Comparison of ENCODE assay signal across 20 cellular contexts in genomic region chr17:63706346-63707102, GRCh38. TPM values are rescaled to one million over a fixed set of nuclear protein-coding genes. Genes with fewer than 3 reads are reported as not detected.
DNase-seq lines count a peak whose midpoint lies in the region; ATAC-seq and TF ChIP-seq lines count a peak whose summit lies in the region.
"Had no signal": no experiment of that assay in that cellular context is flagged by ENCODE, and none has a peak within 500 bp of the region (broad histone marks: within the 10 kb centered on the region; RNA-seq: fewer than 3 reads in every experiment).

No MANE protein-coding gene starts in this region.

- H3K4me1 Mint-ChIP-seq in CD14-positive monocyte: peaks cover 39% of the 10 kb centered on the region
- H3K4me1 Mint-ChIP-seq in CD8-positive, alpha-beta memory T cell: peaks cover 74 to 91% (median 80%) of the 10 kb centered on the region in 3 donors
- peaks cover 69% of the 10 kb centered on the region for H3K4me1 Mint-ChIP-seq in activated T-helper 1 cell treated with anti-CD3 and anti-CD28 coated beads, Interleukin-12 subunit alpha, Interleukin-12 subunit beta, Interleukin-2, Interleukin-4 antibody, amounts not matched to agents 30 ng/mL and 10 ng/mL and 1 ng/mL, durations not matched to agents 14 hours and 24 hours and 36 hours (ENCODE audit: low read depth)
- peaks cover 58 to 86% (median 81%) of the 10 kb centered on the region in 7 donors for H3K4me1 Mint-ChIP-seq in naive thymus-derived CD4-positive, alpha-beta T cell

- ATAC-seq in naive thymus-derived CD4-positive, alpha-beta T cell: no peak
- ATAC-seq: psoas muscle had no signal

- H3K4me1 ChIP-seq in CD8-positive, alpha-beta memory T cell (ENCODE audit: insufficient read depth, low read length): peaks cover 88% of the 10 kb centered on the region
- peaks cover 62 to 72% of the 10 kb centered on the region in 2 donors for H3K4me1 ChIP-seq in naive thymus-derived CD4-positive, alpha-beta T cell (ENCODE audit: control insufficient read depth in 2 of 2, insufficient read depth in 2 of 2, low read length in 2 of 2)
- no peaks in the 10 kb centered on the region for H3K4me1 ChIP-seq in colonic mucosa
- H3K4me1 ChIP-seq: psoas muscle had no signal

- H3K9me3 ChIP-seq in CD8-positive, alpha-beta memory T cell (ENCODE audit: low read length): no peaks in the 10 kb centered on the region
- H3K9me3 ChIP-seq in naive thymus-derived CD4-positive, alpha-beta T cell (ENCODE audit: control insufficient read depth in 2 of 3, low read length in 3 of 3): no peaks in the 10 kb centered on the region
- no peaks in the 10 kb centered on the region for H3K9me3 ChIP-seq in colonic mucosa
- H3K9me3 ChIP-seq: psoas muscle had no signal

- peaks cover 53 to 67% of the 10 kb centered on the region in 2 donors for H3K36me3 Mint-ChIP-seq in CD14-positive monocyte
- H3K36me3 Mint-ChIP-seq in CD8-positive, alpha-beta memory T cell: peaks cover 4 to 47% (median 13%) of the 10 kb centered on the region in 3 donors
- H3K36me3 Mint-ChIP-seq in activated T-helper 1 cell treated with anti-CD3 and anti-CD28 coated beads, Interleukin-12 subunit alpha, Interleukin-12 subunit beta, Interleukin-2, Interleukin-4 antibody, amounts not matched to agents 30 ng/mL and 10 ng/mL and 1 ng/mL, durations not matched to agents 14 hours and 24 hours and 36 hours (ENCODE audit: low read depth): peaks cover 32% of the 10 kb centered on the region
- H3K36me3 Mint-ChIP-seq in naive thymus-derived CD4-positive, alpha-beta T cell: peaks cover 0 to 48% (median 9%) of the 10 kb centered on the region in 5 donors

- H3K36me3 ChIP-seq in CD8-positive, alpha-beta memory T cell (ENCODE audit: insufficient read depth, low read length): no peaks in the 10 kb centered on the region
- H3K36me3 ChIP-seq in naive thymus-derived CD4-positive, alpha-beta T cell (ENCODE audit: control insufficient read depth in 2 of 3, insufficient read depth in 3 of 3, low read length in 3 of 3): peaks cover 0 to 14% (median 0%) of the 10 kb centered on the region in 3 experiments
- H3K36me3 ChIP-seq in colonic mucosa: no peaks in the 10 kb centered on the region

- peaks cover 0 to 2% (median 0%) of the 10 kb centered on the region in 7 donors for H3K9me3 Mint-ChIP-seq in CD14-positive monocyte
- H3K9me3 Mint-ChIP-seq in CD8-positive, alpha-beta memory T cell: peaks cover 0 to 2% (median 0%) of the 10 kb centered on the region in 5 donors
- H3K9me3 Mint-ChIP-seq in activated T-helper 1 cell treated with anti-CD3 and anti-CD28 coated beads, Interleukin-12 subunit alpha, Interleukin-12 subunit beta, Interleukin-2, Interleukin-4 antibody, amounts not matched to agents 30 ng/mL and 10 ng/mL and 1 ng/mL, durations not matched to agents 14 hours and 24 hours and 36 hours: no peaks in the 10 kb centered on the region
- peaks cover 0 to 2% (median 0%) of the 10 kb centered on the region in 11 donors for H3K9me3 Mint-ChIP-seq in naive thymus-derived CD4-positive, alpha-beta T cell
- H3K9me3 Mint-ChIP-seq: nephron had no signal

- no peaks in the 10 kb centered on the region for H3K27me3 Mint-ChIP-seq in CD14-positive monocyte (ENCODE audit: low read depth in 3 of 3)
- H3K27me3 Mint-ChIP-seq in CD8-positive, alpha-beta memory T cell: no peaks in the 10 kb centered on the region
- H3K27me3 Mint-ChIP-seq in activated T-helper 1 cell treated with anti-CD3 and anti-CD28 coated beads, Interleukin-12 subunit alpha, Interleukin-12 subunit beta, Interleukin-2, Interleukin-4 antibody, amounts not matched to agents 30 ng/mL and 10 ng/mL and 1 ng/mL, durations not matched to agents 14 hours and 24 hours and 36 hours (ENCODE audit: insufficient read depth): no peaks in the 10 kb centered on the region
- no peaks in the 10 kb centered on the region for H3K27me3 Mint-ChIP-seq in naive thymus-derived CD4-positive, alpha-beta T cell

- POLR2A ChIA-PET in CD8-positive, alpha-beta memory T cell (lab: Charles Lee): interaction anchor here (0.6 to 14.8 kb wide), 8 partner anchors 10 to 320 kb away, joined by 3 to 270 read pairs (median 4); partner anchors contain the start of genes CCDC47 and DDX42
- POLR2A ChIA-PET in naive thymus-derived CD4-positive, alpha-beta T cell (lab: Charles Lee): interaction anchor here (0.6 to 19.5 kb wide), 21 partner anchors 9 to 439 kb away, joined by 3 to 810 read pairs (median 4); partner anchors contain the start of genes CCDC47, DDX42, MAP3K3 and PSMC5

- CTCF ChIA-PET in CD8-positive, alpha-beta memory T cell (lab: Charles Lee): interaction anchor here (1.2 to 11.3 kb wide), 2 partner anchors 12 to 29 kb away, joined by 3 to 251 read pairs; no protein-coding TSS in a partner anchor
- CTCF ChIA-PET in naive thymus-derived CD4-positive, alpha-beta T cell (lab: Charles Lee): interaction anchor here (1.3 to 10.2 kb wide), 3 partner anchors 9 to 36 kb away, joined by 3 to 198 read pairs (median 7); no protein-coding TSS in a partner anchor

- peak overlapping the region; percentile 55 for H3K4me3 ChIP-seq in CD8-positive, alpha-beta memory T cell (ENCODE audit: low read length)
- peak overlapping the region; percentile 43 for H3K4me3 ChIP-seq in naive thymus-derived CD4-positive, alpha-beta T cell (ENCODE audit: low read length)
- no peak overlapping the region for H3K4me3 ChIP-seq in colonic mucosa
- H3K4me3 ChIP-seq: lung, psoas muscle, skin epidermis had no signal

- H3K27me3 ChIP-seq in CD8-positive, alpha-beta memory T cell (ENCODE audit: insufficient read depth, low read length, poor library complexity, severe bottlenecking): no peaks in the 10 kb centered on the region
- no peaks in the 10 kb centered on the region for H3K27me3 ChIP-seq in naive thymus-derived CD4-positive, alpha-beta T cell (ENCODE audit: control insufficient read depth in 2 of 2, insufficient read depth in 2 of 2, low read length in 2 of 2)
- H3K27me3 ChIP-seq in colonic mucosa: no peaks in the 10 kb centered on the region

- no peak for TF ChIP-seq CTCF in CD14-positive monocyte (IDR thresholded peaks at IDR 0.05)
- TF ChIP-seq CTCF in colonic mucosa (IDR thresholded peaks at IDR 0.05): no peak

- intact Hi-C loops in CD14-positive monocyte (cut with micrococcal nuclease) (no loop called here), colonic mucosa (cut with DNase I) (loop anchor here (10.0 kb wide), 1 partner anchor 282 kb away; no protein-coding TSS in a partner anchor)
- intact Hi-C loops in activated T-helper 1 cell treated with anti-CD3 and anti-CD28 coated beads, Interleukin-12 subunit alpha, Interleukin-12 subunit beta, Interleukin-2, Interleukin-4 antibody, amounts not matched to agents 30 ng/mL and 10 ng/mL and 1 ng/mL, durations not matched to agents 14 hours and 24 hours and 36 hours (cut with micrococcal nuclease): no loop called here
- intact Hi-C loops in naive thymus-derived CD4-positive, alpha-beta T cell (cut with micrococcal nuclease): no loop called here

- H3K9ac ChIP-seq in colonic mucosa (ENCODE audit: low read depth in 2 of 2, low read length in 2 of 2): no peak overlapping the region

- no peak overlapping the region for H3K4me3 Mint-ChIP-seq in CD14-positive monocyte
- H3K4me3 Mint-ChIP-seq in CD8-positive, alpha-beta memory T cell: peak overlapping the region; percentile 79 to 88 (median 84)
- H3K4me3 Mint-ChIP-seq in activated T-helper 1 cell treated with anti-CD3 and anti-CD28 coated beads, Interleukin-12 subunit alpha, Interleukin-12 subunit beta, Interleukin-2, Interleukin-4 antibody, amounts not matched to agents 30 ng/mL and 10 ng/mL and 1 ng/mL, durations not matched to agents 14 hours and 24 hours and 36 hours: peak overlapping the region; percentile 51
- peak overlapping the region; percentile 62 to 97 (median 75) for H3K4me3 Mint-ChIP-seq in naive thymus-derived CD4-positive, alpha-beta T cell
- H3K4me3 Mint-ChIP-seq: nephron had no signal

- peak overlapping the region; percentile 62 for H3K27ac ChIP-seq in CD8-positive, alpha-beta memory T cell (ENCODE audit: low read depth, low read length)
- H3K27ac ChIP-seq in naive thymus-derived CD4-positive, alpha-beta T cell (ENCODE audit: low read depth, low read length): peak overlapping the region; percentile 71
- H3K27ac ChIP-seq in colonic mucosa: no peak overlapping the region
- H3K27ac ChIP-seq: psoas muscle had no signal

- DNase-seq in CD14-positive monocyte (ENCODE audit: low spot score): no peak
- peak in 2 of 5 donors; percentile 23 to 47 for DNase-seq in CD8-positive, alpha-beta memory T cell
- no peak for DNase-seq in activated T-helper 1 cell treated with anti-CD3 and anti-CD28 coated beads, Interleukin-12 subunit alpha, Interleukin-12 subunit beta, Interleukin-2, Interleukin-4 antibody, amounts not matched to agents 30 ng/mL and 10 ng/mL and 1 ng/mL, durations not matched to agents 14 hours and 24 hours and 36 hours (ENCODE audit: low spot score)
- peak in 4 of 9 donors; percentile 21 to 36 (median 24) for DNase-seq in naive thymus-derived CD4-positive, alpha-beta T cell
- no peak for DNase-seq in colonic mucosa
- DNase-seq in SIG-M5 (lab: John Stamatoyannopoulos, UW): no peak
- DNase-seq in activated effector memory CD4-positive, alpha-beta T cell treated with anti-CD3 and anti-CD28 coated beads, Interleukin-2, amount 50 U/mL, for 16 hours: no peak
- DNase-seq in mucosa of gallbladder (ENCODE audit: low spot score): no peak
- DNase-seq: activated CD4-positive, CD25-positive, alpha-beta regulatory T cell; anterior cingulate cortex; DMS53; islet precursor cell; NCI-H1092; NCI-H2081 treated with DMSO at 0.1 percent for 48 hours; NCI-H524; psoas muscle; stimulated activated CD4-positive, alpha-beta T cell treated with anti-CD3 and anti-CD28 coated beads, Interleukin-4, amount 100 ng/mL, for 4 hours had no signal

- H3K27ac Mint-ChIP-seq in CD14-positive monocyte: peak overlapping the region in 4 of 7 donors; percentile 8 to 58 (median 38)
- peak overlapping the region; percentile 80 to 99 (median 95) for H3K27ac Mint-ChIP-seq in CD8-positive, alpha-beta memory T cell
- H3K27ac Mint-ChIP-seq in activated T-helper 1 cell treated with anti-CD3 and anti-CD28 coated beads, Interleukin-12 subunit alpha, Interleukin-12 subunit beta, Interleukin-2, Interleukin-4 antibody, amounts not matched to agents 30 ng/mL and 10 ng/mL and 1 ng/mL, durations not matched to agents 14 hours and 24 hours and 36 hours: peak overlapping the region; percentile 40
- H3K27ac Mint-ChIP-seq in naive thymus-derived CD4-positive, alpha-beta T cell: peak overlapping the region; percentile 83 to 98 (median 90)
- H3K27ac Mint-ChIP-seq: nephron had no signal

RNA-seq across cellular contexts. Expression of gene LIMD2, which starts 6.6 kb away (rescaled TPM):
- 100 to 1,000 TPM; 315 to 334 TPM for polyA plus RNA-seq in CD14-positive monocyte
- total RNA-seq in CD8-positive, alpha-beta memory T cell: 100 to 1,000 TPM; 236 to 240 TPM
- 495 TPM for polyA plus RNA-seq in CD8-positive, alpha-beta memory T cell
- 228 and 233 TPM in 2 replicates for total RNA-seq in activated T-helper 1 cell treated with anti-CD3 and anti-CD28 coated beads, Interleukin-12 subunit alpha, Interleukin-12 subunit beta, Interleukin-2, Interleukin-4 antibody, amounts not matched to agents 30 ng/mL and 10 ng/mL and 1 ng/mL, durations not matched to agents 14 hours and 24 hours and 36 hours
- 100 to 1,000 TPM; 575 to 937 (median 595) TPM for total RNA-seq in naive thymus-derived CD4-positive, alpha-beta T cell
- 100 to 1,000 TPM; 542 to 792 TPM for polyA plus RNA-seq in naive thymus-derived CD4-positive, alpha-beta T cell
- 1 to 10 TPM; 3.6 to 5.6 TPM for total RNA-seq in colonic mucosa
- 19.0 TPM for total RNA-seq in mucosa of gallbladder

RNA-seq across cellular contexts. Expression of gene STRADA, which starts 35.1 kb away (rescaled TPM):
- 10 to 100 TPM; 12.5 to 19.8 TPM for polyA plus RNA-seq in CD14-positive monocyte
- total RNA-seq in CD8-positive, alpha-beta memory T cell: 10 to 100 TPM; 56.7 to 57.2 TPM
- 22.8 TPM for polyA plus RNA-seq in CD8-positive, alpha-beta memory T cell
- 59.1 and 59.4 TPM in 2 replicates for total RNA-seq in activated T-helper 1 cell treated with anti-CD3 and anti-CD28 coated beads, Interleukin-12 subunit alpha, Interleukin-12 subunit beta, Interleukin-2, Interleukin-4 antibody, amounts not matched to agents 30 ng/mL and 10 ng/mL and 1 ng/mL, durations not matched to agents 14 hours and 24 hours and 36 hours
- total RNA-seq in naive thymus-derived CD4-positive, alpha-beta T cell: 10 to 100 TPM; 51.0 to 69.7 (median 54.2) TPM
- polyA plus RNA-seq in naive thymus-derived CD4-positive, alpha-beta T cell: 10 to 100 TPM; 19.9 to 24.2 TPM
- 10 to 100 TPM; 15.6 to 19.9 TPM for total RNA-seq in colonic mucosa
- 28.5 TPM for total RNA-seq in mucosa of gallbladder

Comparison
In these comparisons a context has a peak if more than half of its experiments do, and no peak if none do; other contexts are left out.
1. H3K27ac Mint-ChIP-seq: peak in every context shown above with its lines; median percentile 95 in CD8-positive, alpha-beta memory T cell; 90 in naive thymus-derived CD4-positive, alpha-beta T cell; 40 in activated T-helper 1 cell treated with anti-CD3 and anti-CD28 coated beads, Interleukin-12 subunit alpha, Interleukin-12 subunit beta, Interleukin-2, Interleukin-4 antibody, amounts not matched to agents 30 ng/mL and 10 ng/mL and 1 ng/mL, durations not matched to agents 14 hours and 24 hours and 36 hours; 38 in CD14-positive monocyte.
2. H3K4me3 Mint-ChIP-seq: peak in CD8-positive, alpha-beta memory T cell (7 of 7), activated T-helper 1 cell treated with anti-CD3 and anti-CD28 coated beads, Interleukin-12 subunit alpha, Interleukin-12 subunit beta, Interleukin-2, Interleukin-4 antibody, amounts not matched to agents 30 ng/mL and 10 ng/mL and 1 ng/mL, durations not matched to agents 14 hours and 24 hours and 36 hours (single experiment) and naive thymus-derived CD4-positive, alpha-beta T cell (10 of 10); none in CD14-positive monocyte (0 of 2).
3. RNA of gene LIMD2, which starts 6.6 kb away (total RNA-seq): 575 to 937 TPM in naive thymus-derived CD4-positive, alpha-beta T cell, 236 to 240 TPM in CD8-positive, alpha-beta memory T cell and 228 to 233 TPM in activated T-helper 1 cell treated with anti-CD3 and anti-CD28 coated beads, Interleukin-12 subunit alpha, Interleukin-12 subunit beta, Interleukin-2, Interleukin-4 antibody, amounts not matched to agents 30 ng/mL and 10 ng/mL and 1 ng/mL, durations not matched to agents 14 hours and 24 hours and 36 hours; 19.0 TPM in mucosa of gallbladder (single experiment) and 3.6 to 5.6 TPM in colonic mucosa; every median in the first group is over 10 times any median in the second.